ENCODE assay signal across 28 cellular contexts in genomic region chr2:27175330-27175729, GRCh38. TPM values are rescaled to one million over a fixed set of nuclear protein-coding genes. Genes with fewer than 3 reads are reported as not detected.
"Had no signal": no experiment of that assay in that cellular context is flagged by ENCODE, and none has a peak within 500 bp of the region (broad histone marks: within the 10 kb centered on the region; RNA-seq: fewer than 3 reads in every experiment).

No MANE protein-coding gene starts in this region.

- H3K9me3 ChIP-seq: prostate gland, tibial nerve, uterus had no signal

- H3K27ac ChIP-seq: brain microvascular endothelial cell, foreskin keratinocyte, prostate gland, uterus had no signal

- H3K4me1 Mint-ChIP-seq: neural crest cell had no signal

- DNase-seq: activated CD4-positive, alpha-beta T cell treated with anti-CD3 and anti-CD28 coated beads, Interleukin-2, amount 50 U/mL, for 1 hour; activated CD4-positive, CD25-positive, alpha-beta regulatory T cell treated with anti-CD3 and anti-CD28 coated beads, Interleukin-2, amount 50 U/mL, for 72 hours; activated CD8-positive, alpha-beta memory T cell treated with anti-CD3 and anti-CD28 coated beads, Interleukin-2, amount 50 U/mL, for 4 hours; activated naive CD4-positive, alpha-beta T cell treated with anti-CD3 and anti-CD28 coated beads for 36 hours; activated T-cell treated with anti-CD3 and anti-CD28 coated beads, Interleukin-2, amount 50 U/mL, for 4 hours; brain microvascular endothelial cell; central memory CD4-positive, alpha-beta T cell; cortex of kidney; erythroblast; foreskin keratinocyte; glutamatergic neuron; hippocampal formation; left cardiac atrium; mammary epithelial cell; right cardiac atrium; small intestine; stimulated activated CD4-positive, alpha-beta T cell treated with anti-CD3 and anti-CD28 coated beads, Interleukin-4, amount 100 ng/mL, for 24 hours; uterus had no signal

- H3K36me3 Mint-ChIP-seq: stimulated activated memory B cell treated with anti-CD40 and anti-IgM and Interleukin-4, amounts not matched to agents 10 μg/mL and 1 μg/mL and 100 μg/mL, for 72 hours had no signal

- H3K27me3 ChIP-seq: tibial nerve, uterus had no signal

- H3K36me3 ChIP-seq: brain microvascular endothelial cell, prostate gland, tibial nerve, uterus had no signal

- H3K9me3 Mint-ChIP-seq: activated naive CD4-positive, alpha-beta T cell treated with anti-CD3 and anti-CD28 coated beads for 36 hours; activated T-cell treated with anti-CD3 and anti-CD28 coated beads, Interleukin-2, amount 50 U/mL, for 4 hours; neural crest cell; stimulated activated memory B cell treated with anti-CD40 and anti-IgM and Interleukin-4, amounts not matched to agents 10 μg/mL and 1 μg/mL and 100 μg/mL, for 72 hours; T-helper 1 cell treated with Interleukin-12 subunit alpha and Interleukin-12 subunit beta and Interleukin-4 antibody, amounts not matched to agents 30 μg/mL and 1 μg/mL, for 36 hours had no signal

- H3K4me3 ChIP-seq: prostate gland, tibial nerve, uterus had no signal

- H3K4me3 Mint-ChIP-seq: activated naive CD4-positive, alpha-beta T cell treated with anti-CD3 and anti-CD28 coated beads for 36 hours; activated T-cell treated with anti-CD3 and anti-CD28 coated beads, Interleukin-2, amount 50 U/mL, for 4 hours; neural crest cell; stimulated activated memory B cell treated with anti-CD40 and anti-IgM and Interleukin-4, amounts not matched to agents 10 μg/mL and 1 μg/mL and 100 μg/mL, for 72 hours; T-helper 1 cell treated with Interleukin-12 subunit alpha and Interleukin-12 subunit beta and Interleukin-4 antibody, amounts not matched to agents 30 μg/mL and 1 μg/mL, for 36 hours had no signal

- H3K27ac Mint-ChIP-seq: activated naive CD4-positive, alpha-beta T cell treated with anti-CD3 and anti-CD28 coated beads for 36 hours; stimulated activated memory B cell treated with anti-CD40 and anti-IgM and Interleukin-4, amounts not matched to agents 10 μg/mL and 1 μg/mL and 100 μg/mL, for 72 hours; T-helper 1 cell treated with Interleukin-12 subunit alpha and Interleukin-12 subunit beta and Interleukin-4 antibody, amounts not matched to agents 30 μg/mL and 1 μg/mL, for 36 hours had no signal

- ATAC-seq: activated T-cell treated with anti-CD3 and anti-CD28 coated beads, Interleukin-2, amount 50 U/mL, for 4 hours; foreskin keratinocyte; right cardiac atrium; stimulated activated memory B cell treated with anti-CD40 and anti-IgM and Interleukin-4, amounts not matched to agents 10 μg/mL and 1 μg/mL and 100 μg/mL, for 72 hours had no signal

- FAIRE-seq: endometrium, islet of Langerhans, small intestine had no signal

- H3K4me1 ChIP-seq: foreskin keratinocyte, prostate gland, uterus had no signal

RNA-seq across cellular contexts. Expression of gene TCF23, which starts 26.5 kb away (rescaled TPM):
- total RNA-seq: activated naive CD4-positive, alpha-beta T cell treated with anti-CD3 and anti-CD28 coated beads for 36 hours; activated T-cell treated with anti-CD3 and anti-CD28 coated beads, Interleukin-2, amount 50 U/mL, for 4 hours; mammary epithelial cell; myocyte; neural crest cell; osteocyte; tibial nerve had no signal
- polyA plus RNA-seq: aorta, mammary epithelial cell had no signal

RNA-seq across cellular contexts. Expression of gene PRR30, which starts 36.1 kb away (rescaled TPM):
- total RNA-seq: activated naive CD4-positive, alpha-beta T cell treated with anti-CD3 and anti-CD28 coated beads for 36 hours; activated T-cell treated with anti-CD3 and anti-CD28 coated beads, Interleukin-2, amount 50 U/mL, for 4 hours; aorta; foreskin keratinocyte; left cardiac atrium; mammary epithelial cell; myocyte; neural crest cell; osteocyte; right cardiac atrium; tibial nerve; uterus had no signal
- polyA plus RNA-seq: aorta, foreskin keratinocyte, mammary epithelial cell, right cardiac atrium, small intestine had no signal
